Comparison of ENCODE assay signal across 9 cellular contexts in genomic region chr16:17471745-17472075, GRCh38. TPM values are rescaled to one million over a fixed set of nuclear protein-coding genes. Genes with fewer than 3 reads are reported as not detected.
DNase-seq lines count a peak whose midpoint lies in the region; ATAC-seq and TF ChIP-seq lines count a peak whose summit lies in the region.
"Had no signal": no experiment of that assay in that cellular context is flagged by ENCODE, and none has a peak within 500 bp of the region (broad histone marks: within the 10 kb centered on the region; RNA-seq: fewer than 3 reads in every experiment).

No MANE protein-coding gene starts in this region.

- H3K9me3 Mint-ChIP-seq in activated T-cell treated with anti-CD3 and anti-CD28 coated beads, Interleukin-2, amount 50 U/mL, for 24 hours, result no peaks in the 10 kb centered on the region
- no peaks in the 10 kb centered on the region for H3K9me3 Mint-ChIP-seq in activated naive CD8-positive, alpha-beta T cell treated with anti-CD3 and anti-CD28 coated beads for 36 hours

- 79 to 89% methylated on average over 8 of the region's 8 CpGs for WGBS in lung, 2 donors

- peak overlapping the region; percentile 76 for H3K4me3 Mint-ChIP-seq in activated T-cell treated with anti-CD3 and anti-CD28 coated beads, Interleukin-2, amount 50 U/mL, for 24 hours
- H3K4me3 Mint-ChIP-seq in activated naive CD8-positive, alpha-beta T cell treated with anti-CD3 and anti-CD28 coated beads for 36 hours, result peak overlapping the region; percentile 11

- ATAC-seq in lung (ENCODE audit: insufficient read depth, low FRiP score) (no peak), thoracic aorta (ENCODE audit: insufficient number of reproducible peaks, low FRiP score, low read depth) (no peak), HG02938 (IDR thresholded peaks at IDR 0.05; ENCODE audit: unreplicated experiment) (no peak)

- no peaks in the 10 kb centered on the region for H3K27me3 Mint-ChIP-seq in activated T-cell treated with anti-CD3 and anti-CD28 coated beads, Interleukin-2, amount 50 U/mL, for 24 hours
- no peaks in the 10 kb centered on the region for H3K27me3 Mint-ChIP-seq in activated naive CD8-positive, alpha-beta T cell treated with anti-CD3 and anti-CD28 coated beads for 36 hours

- no peaks in the 10 kb centered on the region for H3K9me3 ChIP-seq in lung (ENCODE audit: control insufficient read depth in 2 of 2, insufficient read depth in 1 of 2, low read length in 1 of 2)
- H3K9me3 ChIP-seq in thoracic aorta, result no peaks in the 10 kb centered on the region

- H3K27me3 ChIP-seq in lung (ENCODE audit: control insufficient read depth, insufficient read depth), result no peaks in the 10 kb centered on the region
- H3K27me3 ChIP-seq in thoracic aorta (replicated peaks; ENCODE audit: insufficient read depth), result no peaks in the 10 kb centered on the region

- peaks cover 4% of the 10 kb centered on the region for H3K36me3 Mint-ChIP-seq in activated T-cell treated with anti-CD3 and anti-CD28 coated beads, Interleukin-2, amount 50 U/mL, for 24 hours (ENCODE audit: low read depth)
- H3K36me3 Mint-ChIP-seq in activated naive CD8-positive, alpha-beta T cell treated with anti-CD3 and anti-CD28 coated beads for 36 hours, result peaks cover 2% of the 10 kb centered on the region

- peaks cover 0 to 4% of the 10 kb centered on the region in 2 donors for H3K4me1 ChIP-seq in lung (ENCODE audit: control insufficient read depth in 2 of 2, insufficient read depth in 2 of 2, low read length in 2 of 2)
- H3K4me1 ChIP-seq in thoracic aorta (ENCODE audit: control insufficient read depth in 1 of 2, low read depth in 2 of 2), result peaks cover 17 to 38% of the 10 kb centered on the region in 2 donors

- no peak overlapping the region for H3K4me3 ChIP-seq in lung
- H3K4me3 ChIP-seq in thoracic aorta, result peak overlapping the region; percentile 75

- TF ChIP-seq CTCF in lung (IDR thresholded peaks at IDR 0.05; ENCODE audit: control extremely low read depth, extremely low read depth) (no peak), thoracic aorta (IDR thresholded peaks at IDR 0.05) (no peak)

- H3K27ac Mint-ChIP-seq in activated T-cell treated with anti-CD3 and anti-CD28 coated beads, Interleukin-2, amount 50 U/mL, for 24 hours, result no peak overlapping the region
- H3K27ac Mint-ChIP-seq in activated naive CD8-positive, alpha-beta T cell treated with anti-CD3 and anti-CD28 coated beads for 36 hours, result no peak overlapping the region

- peak overlapping the region; percentile 26 to 36 for H3K27ac ChIP-seq in lung (ENCODE audit: low read depth in 1 of 2, low read length in 1 of 2)
- peak overlapping the region; percentile 97 to 98 for H3K27ac ChIP-seq in thoracic aorta
- H3K27ac ChIP-seq: C4-2B had no signal

- H3K4me1 Mint-ChIP-seq in activated T-cell treated with anti-CD3 and anti-CD28 coated beads, Interleukin-2, amount 50 U/mL, for 24 hours (ENCODE audit: low read depth), result peaks cover 69% of the 10 kb centered on the region
- H3K4me1 Mint-ChIP-seq in activated naive CD8-positive, alpha-beta T cell treated with anti-CD3 and anti-CD28 coated beads for 36 hours, result peaks cover 50% of the 10 kb centered on the region

- H3K36me3 ChIP-seq in lung (ENCODE audit: control insufficient read depth in 2 of 2, insufficient read depth in 2 of 2, low read length in 2 of 2) (no peaks in the 10 kb centered on the region), thoracic aorta (no peaks in the 10 kb centered on the region)

- DNase-seq in activated T-cell treated with anti-CD3 and anti-CD28 coated beads, Interleukin-2, amount 50 U/mL, for 24 hours, result no peak
- DNase-seq in activated T-cell treated with anti-CD3 and anti-CD28 coated beads, Interleukin-2, amount 50 U/mL, for 48 hours, result no peak
- no peak for DNase-seq in activated naive CD8-positive, alpha-beta T cell treated with anti-CD3 and anti-CD28 coated beads for 36 hours
- DNase-seq in lung (ENCODE audit: low spot score) (no peak), thoracic aorta (ENCODE audit: low spot score) (no peak), NCI-H1436 (lab: John Stamatoyannopoulos, UW) (no peak), NCI-H526 treated with DMSO at 0.1 percent for 48 hours (lab: John Stamatoyannopoulos, UW) (no peak)

RNA-seq across cellular contexts. Expression of gene XYLT1, which starts 0.9 kb away (rescaled TPM):
- 1 to 10 TPM; 4.1 to 4.6 TPM for total RNA-seq in activated naive CD8-positive, alpha-beta T cell treated with anti-CD3 and anti-CD28 coated beads for 36 hours
- 10 to 100 TPM; 10.1 to 11.5 TPM for total RNA-seq in lung
- 1 to 10 TPM; 1.4 to 3.7 TPM for polyA plus RNA-seq in lung
- 10 to 100 TPM; 13.1 to 22.5 TPM for total RNA-seq in thoracic aorta
